1 cellular context compared by ENCODE assay signal in the genomic region with DNA sequence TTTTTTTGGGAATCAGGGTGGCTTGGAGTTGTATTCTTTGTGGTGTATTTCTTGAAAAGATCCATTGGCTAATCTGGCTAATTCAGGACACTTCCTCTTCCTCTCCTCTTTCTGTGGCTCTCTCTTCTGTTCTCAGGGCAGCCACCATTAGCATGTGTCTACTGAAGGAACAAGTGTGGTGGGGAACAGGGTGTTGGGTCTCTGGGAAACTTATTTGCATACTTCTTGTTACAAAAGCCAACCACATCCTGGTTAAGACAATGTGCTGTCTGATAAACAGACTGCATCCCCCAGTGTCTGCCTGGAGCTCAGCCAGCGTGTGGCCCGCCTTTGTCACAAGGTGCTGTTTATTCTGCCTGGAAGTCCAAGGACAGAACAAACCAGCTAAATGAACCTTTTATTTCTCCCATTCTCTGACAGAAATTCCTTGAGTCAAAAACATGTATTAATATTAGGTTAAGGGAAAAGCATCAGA.
TF ChIP-seq lines count a peak whose summit lies in the region.

No MANE protein-coding gene starts in this region.

TF ChIP-seq in HepG2, 621 proteins besides CTCF, POLR2A, EP300 and RAD21 (continued from another document):
- TF ChIP-seq, protein P1, sequence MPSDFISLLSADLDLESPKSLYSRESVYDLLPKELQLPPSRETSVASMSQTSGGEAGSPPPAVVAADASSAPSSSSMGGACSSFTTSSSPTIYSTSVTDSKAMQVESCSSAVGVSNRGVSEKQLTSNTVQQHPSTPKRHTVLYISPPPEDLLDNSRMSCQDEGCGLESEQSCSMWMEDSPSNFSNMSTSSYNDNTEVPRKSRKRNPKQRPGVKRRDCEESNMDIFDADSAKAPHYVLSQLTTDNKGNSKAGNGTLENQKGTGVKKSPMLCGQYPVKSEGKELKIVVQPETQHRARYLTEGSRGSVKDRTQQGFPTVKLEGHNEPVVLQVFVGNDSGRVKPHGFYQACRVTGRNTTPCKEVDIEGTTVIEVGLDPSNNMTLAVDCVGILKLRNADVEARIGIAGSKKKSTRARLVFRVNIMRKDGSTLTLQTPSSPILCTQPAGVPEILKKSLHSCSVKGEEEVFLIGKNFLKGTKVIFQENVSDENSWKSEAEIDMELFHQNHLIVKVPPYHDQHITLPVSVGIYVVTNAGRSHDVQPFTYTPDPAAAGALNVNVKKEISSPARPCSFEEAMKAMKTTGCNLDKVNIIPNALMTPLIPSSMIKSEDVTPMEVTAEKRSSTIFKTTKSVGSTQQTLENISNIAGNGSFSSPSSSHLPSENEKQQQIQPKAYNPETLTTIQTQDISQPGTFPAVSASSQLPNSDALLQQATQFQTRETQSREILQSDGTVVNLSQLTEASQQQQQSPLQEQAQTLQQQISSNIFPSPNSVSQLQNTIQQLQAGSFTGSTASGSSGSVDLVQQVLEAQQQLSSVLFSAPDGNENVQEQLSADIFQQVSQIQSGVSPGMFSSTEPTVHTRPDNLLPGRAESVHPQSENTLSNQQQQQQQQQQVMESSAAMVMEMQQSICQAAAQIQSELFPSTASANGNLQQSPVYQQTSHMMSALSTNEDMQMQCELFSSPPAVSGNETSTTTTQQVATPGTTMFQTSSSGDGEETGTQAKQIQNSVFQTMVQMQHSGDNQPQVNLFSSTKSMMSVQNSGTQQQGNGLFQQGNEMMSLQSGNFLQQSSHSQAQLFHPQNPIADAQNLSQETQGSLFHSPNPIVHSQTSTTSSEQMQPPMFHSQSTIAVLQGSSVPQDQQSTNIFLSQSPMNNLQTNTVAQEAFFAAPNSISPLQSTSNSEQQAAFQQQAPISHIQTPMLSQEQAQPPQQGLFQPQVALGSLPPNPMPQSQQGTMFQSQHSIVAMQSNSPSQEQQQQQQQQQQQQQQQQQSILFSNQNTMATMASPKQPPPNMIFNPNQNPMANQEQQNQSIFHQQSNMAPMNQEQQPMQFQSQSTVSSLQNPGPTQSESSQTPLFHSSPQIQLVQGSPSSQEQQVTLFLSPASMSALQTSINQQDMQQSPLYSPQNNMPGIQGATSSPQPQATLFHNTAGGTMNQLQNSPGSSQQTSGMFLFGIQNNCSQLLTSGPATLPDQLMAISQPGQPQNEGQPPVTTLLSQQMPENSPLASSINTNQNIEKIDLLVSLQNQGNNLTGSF (CRISPR knock-in tag; IDR thresholded peaks at IDR 0.05) = no peak
- TF ChIP-seq THAP8 (CRISPR knock-in tag; IDR thresholded peaks at IDR 0.05; ENCODE audit: borderline replicate concordance) = no peak
- TF ChIP-seq KLF12 (CRISPR knock-in tag; IDR thresholded peaks at IDR 0.05; ENCODE audit: borderline replicate concordance) = no peak
- no peak for TF ChIP-seq ZNF24 (IDR thresholded peaks at IDR 0.05)
- no peak for TF ChIP-seq BRD4 (CRISPR knock-in tag; IDR thresholded peaks at IDR 0.05)
- TF ChIP-seq RFX5 (IDR thresholded peaks at IDR 0.05; ENCODE audit: low read depth, low read length) = no peak
- peak; percentile 72; the same call in 1 of the 2 replicates for TF ChIP-seq ERF (CRISPR knock-in tag; IDR thresholded peaks at IDR 0.05)
- 0 out of 2 replicates have a peak, but pooled peaks have one; percentile 61 for TF ChIP-seq ZNF614 (CRISPR knock-in tag; IDR thresholded peaks at IDR 0.05; ENCODE audit: borderline replicate concordance)
- TF ChIP-seq CREM (IDR thresholded peaks at IDR 0.05) = peak; percentile 90
- TF ChIP-seq CREM (CRISPR knock-in tag; IDR thresholded peaks at IDR 0.05) = no peak
- TF ChIP-seq ZNF331 (CRISPR knock-in tag; IDR thresholded peaks at IDR 0.05) = peak; percentile 79
- no peak for TF ChIP-seq GABPA (IDR thresholded peaks at IDR 0.05; ENCODE audit: low read depth, low read length)
- peak; percentile 38; the same call in 1 of the 2 replicates for TF ChIP-seq GABPA (CRISPR knock-in tag; IDR thresholded peaks at IDR 0.05; ENCODE audit: low read depth)
- TF ChIP-seq ZNF605 (CRISPR knock-in tag; IDR thresholded peaks at IDR 0.05) = no peak
- no peak for TF ChIP-seq CHD4 (IDR thresholded peaks at IDR 0.05; ENCODE audit: borderline replicate concordance, low read length)
- no peak for TF ChIP-seq ZNF432 (CRISPR knock-in tag; IDR thresholded peaks at IDR 0.05; ENCODE audit: borderline replicate concordance)
- 0 out of 2 replicates have a peak, but pooled peaks have one; percentile 34 for TF ChIP-seq ZNF276 (CRISPR knock-in tag; IDR thresholded peaks at IDR 0.05; ENCODE audit: low read depth)
- TF ChIP-seq MNT (IDR thresholded peaks at IDR 0.05) = peak; percentile 54; the same call in 1 of the 2 replicates
- 0 out of 2 replicates have a peak, but pooled peaks have one; percentile 9 for TF ChIP-seq ZBTB25 (CRISPR knock-in tag; IDR thresholded peaks at IDR 0.05)
- no peak for TF ChIP-seq ZNF564 (CRISPR knock-in tag; IDR thresholded peaks at IDR 0.05)
- TF ChIP-seq, protein P2, sequence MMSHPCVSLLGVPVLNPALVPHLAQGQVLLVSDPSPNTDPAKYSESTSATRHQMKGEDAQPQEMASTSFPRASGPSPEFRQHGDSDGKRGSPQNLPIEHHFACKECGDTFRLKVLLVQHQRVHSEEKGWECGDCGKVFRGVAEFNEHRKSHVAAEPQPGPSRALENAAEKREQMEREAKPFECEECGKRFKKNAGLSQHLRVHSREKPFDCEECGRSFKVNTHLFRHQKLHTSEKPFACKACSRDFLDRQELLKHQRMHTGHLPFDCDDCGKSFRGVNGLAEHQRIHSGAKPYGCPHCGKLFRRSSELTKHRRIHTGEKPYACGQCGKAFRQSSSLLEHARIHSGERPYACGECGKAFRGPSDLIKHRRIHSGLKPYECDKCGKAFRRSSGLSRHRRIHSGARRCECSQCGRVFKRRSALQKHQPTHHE (CRISPR knock-in tag; IDR thresholded peaks at IDR 0.05; ENCODE audit: borderline replicate concordance) = no peak
- TF ChIP-seq ZFX (CRISPR knock-in tag; IDR thresholded peaks at IDR 0.05; ENCODE audit: low read depth) = 0 out of 2 replicates have a peak, but pooled peaks have one; percentile 28
- TF ChIP-seq ZNF12 (CRISPR knock-in tag; IDR thresholded peaks at IDR 0.05) = peak; percentile 69; the same call in 1 of the 2 replicates
- peak; percentile 96 for TF ChIP-seq RXRA (CRISPR knock-in tag; IDR thresholded peaks at IDR 0.05)
- TF ChIP-seq ZNF121 (CRISPR knock-in tag; IDR thresholded peaks at IDR 0.05) = no peak
- TF ChIP-seq TCF7 (IDR thresholded peaks at IDR 0.05; ENCODE audit: low read depth) = peak; percentile 79
- TF ChIP-seq KLF16 (CRISPR knock-in tag; IDR thresholded peaks at IDR 0.05) = peak in 1 of 2 experiments; percentile 76; a peak in 2 of 4 replicates
- TF ChIP-seq, protein P3, sequence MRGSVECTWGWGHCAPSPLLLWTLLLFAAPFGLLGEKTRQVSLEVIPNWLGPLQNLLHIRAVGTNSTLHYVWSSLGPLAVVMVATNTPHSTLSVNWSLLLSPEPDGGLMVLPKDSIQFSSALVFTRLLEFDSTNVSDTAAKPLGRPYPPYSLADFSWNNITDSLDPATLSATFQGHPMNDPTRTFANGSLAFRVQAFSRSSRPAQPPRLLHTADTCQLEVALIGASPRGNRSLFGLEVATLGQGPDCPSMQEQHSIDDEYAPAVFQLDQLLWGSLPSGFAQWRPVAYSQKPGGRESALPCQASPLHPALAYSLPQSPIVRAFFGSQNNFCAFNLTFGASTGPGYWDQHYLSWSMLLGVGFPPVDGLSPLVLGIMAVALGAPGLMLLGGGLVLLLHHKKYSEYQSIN (CRISPR knock-in tag; IDR thresholded peaks at IDR 0.05; ENCODE audit: borderline replicate concordance) = no peak
- no peak; the same call in 1 of the 2 replicates for TF ChIP-seq ZNF160 (CRISPR knock-in tag; IDR thresholded peaks at IDR 0.05)
- no peak for TF ChIP-seq PAWR (CRISPR knock-in tag; IDR thresholded peaks at IDR 0.05; ENCODE audit: borderline replicate concordance)
- TF ChIP-seq TGIF2 (CRISPR knock-in tag; IDR thresholded peaks at IDR 0.05) = peak; percentile 73; the same call in 1 of the 2 replicates
- TF ChIP-seq SIX4 (CRISPR knock-in tag; IDR thresholded peaks at IDR 0.05) = peak; percentile 90
- no peak for TF ChIP-seq SMC3 (IDR thresholded peaks at IDR 0.05; ENCODE audit: low read length)
- no peak for TF ChIP-seq ARNT2 (CRISPR knock-in tag; IDR thresholded peaks at IDR 0.05; ENCODE audit: low read depth)
- TF ChIP-seq DR1 (CRISPR knock-in tag; IDR thresholded peaks at IDR 0.05) = no peak
- peak; percentile 34; the same call in 1 of the 3 replicates for TF ChIP-seq MXI1 (IDR thresholded peaks at IDR 0.05; ENCODE audit: borderline replicate concordance, low read depth, low read length)
- no peak for TF ChIP-seq CBX1 (IDR thresholded peaks at IDR 0.05; ENCODE audit: low read depth)
- no peak for TF ChIP-seq SRSF9 (IDR thresholded peaks at IDR 0.05; ENCODE audit: borderline replicate concordance, insufficient read depth, low read depth, low read length, poor library complexity, severe bottlenecking)
- no peak for TF ChIP-seq ATAD3A (CRISPR knock-in tag; IDR thresholded peaks at IDR 0.05)
- TF ChIP-seq, protein P4, sequence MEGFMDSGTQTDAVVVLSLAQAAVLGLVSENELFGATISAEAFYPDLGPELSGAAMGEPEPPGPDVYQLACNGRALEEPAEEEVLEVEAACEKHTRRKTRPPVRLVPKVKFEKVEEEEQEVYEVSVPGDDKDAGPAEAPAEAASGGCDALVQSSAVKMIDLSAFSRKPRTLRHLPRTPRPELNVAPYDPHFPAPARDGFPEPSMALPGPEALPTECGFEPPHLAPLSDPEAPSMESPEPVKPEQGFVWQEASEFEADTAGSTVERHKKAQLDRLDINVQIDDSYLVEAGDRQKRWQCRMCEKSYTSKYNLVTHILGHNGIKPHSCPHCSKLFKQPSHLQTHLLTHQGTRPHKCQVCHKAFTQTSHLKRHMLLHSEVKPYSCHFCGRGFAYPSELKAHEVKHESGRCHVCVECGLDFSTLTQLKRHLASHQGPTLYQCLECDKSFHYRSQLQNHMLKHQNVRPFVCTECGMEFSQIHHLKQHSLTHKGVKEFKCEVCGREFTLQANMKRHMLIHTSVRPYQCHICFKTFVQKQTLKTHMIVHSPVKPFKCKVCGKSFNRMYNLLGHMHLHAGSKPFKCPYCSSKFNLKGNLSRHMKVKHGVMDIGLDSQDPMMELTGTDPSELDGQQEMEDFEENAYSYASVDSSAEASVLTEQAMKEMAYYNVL (CRISPR knock-in tag; IDR thresholded peaks at IDR 0.05; ENCODE audit: borderline replicate concordance) = peak; percentile 81; the same call in 1 of the 2 replicates
- no peak for TF ChIP-seq GLI4 (CRISPR knock-in tag; IDR thresholded peaks at IDR 0.05; ENCODE audit: borderline replicate concordance)
- TF ChIP-seq IKZF1 (IDR thresholded peaks at IDR 0.05) = no peak
- TF ChIP-seq ZNF296 (CRISPR knock-in tag; conservative IDR thresholded peaks at IDR 0.05) = no peak
- TF ChIP-seq NFIC (IDR thresholded peaks at IDR 0.05; ENCODE audit: low read length) = peak; percentile 98
